2 cellular contexts compared by ENCODE assay signal in genomic region chr7:70597071-70597470, GRCh38.
TF ChIP-seq lines count a peak whose summit lies in the region.

No MANE protein-coding gene starts in this region.

TF ChIP-seq in HEK293, 187 proteins besides CTCF, POLR2A, EP300 and RAD21 (continued from another document):
- TF ChIP-seq ZIC2 (tag by site-specific recombination; IDR thresholded peaks at IDR 0.05): no peak
- TF ChIP-seq ZNF211 (tag by site-specific recombination; IDR thresholded peaks at IDR 0.05; ENCODE audit: low read depth): no peak
- TF ChIP-seq ZNF16 (tag by site-specific recombination; IDR thresholded peaks at IDR 0.05; ENCODE audit: low read depth): no peak
- TF ChIP-seq ZNF544 (tag by site-specific recombination; IDR thresholded peaks at IDR 0.05): no peak
- TF ChIP-seq GLI2 (tag by site-specific recombination; IDR thresholded peaks at IDR 0.05; ENCODE audit: borderline replicate concordance, low read depth): no peak
- TF ChIP-seq ZNF501 (tag by site-specific recombination; IDR thresholded peaks at IDR 0.05): no peak
- TF ChIP-seq ZBTB48 (tag by site-specific recombination; IDR thresholded peaks at IDR 0.05): no peak

TF ChIP-seq in WTC11, 78 proteins besides CTCF, POLR2A, EP300 and RAD21 (continued from another document):
- no peak for TF ChIP-seq ARID4B (CRISPR knock-in tag; IDR thresholded peaks at IDR 0.05; ENCODE audit: borderline replicate concordance)
